Comparison of ENCODE assay signal across 1 cellular context in the genomic region with DNA sequence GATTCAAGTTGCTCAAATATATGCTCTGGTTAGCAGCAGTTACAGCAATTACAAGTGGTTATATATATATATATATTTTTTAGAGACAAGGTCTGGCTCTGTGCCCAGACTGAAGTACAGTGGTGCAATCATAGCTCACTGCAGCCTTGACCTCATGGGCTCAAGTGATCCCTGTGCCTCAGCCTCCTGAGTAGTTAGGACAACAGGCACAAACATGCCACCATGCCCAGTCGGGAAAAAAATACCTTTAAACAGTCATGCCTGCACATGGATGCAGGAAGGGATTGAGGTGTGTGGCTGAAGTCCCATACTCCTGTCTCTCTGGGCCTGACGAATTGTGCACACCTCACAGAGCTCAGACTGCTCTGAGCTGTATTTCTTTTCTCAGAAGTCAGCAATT.
TF ChIP-seq lines count a peak whose summit lies in the region.

No MANE protein-coding gene starts in this region.

TF ChIP-seq in GM23338, 12 proteins besides CTCF, POLR2A, EP300 and RAD21 (continued from another document):
- TF ChIP-seq, protein P1, sequence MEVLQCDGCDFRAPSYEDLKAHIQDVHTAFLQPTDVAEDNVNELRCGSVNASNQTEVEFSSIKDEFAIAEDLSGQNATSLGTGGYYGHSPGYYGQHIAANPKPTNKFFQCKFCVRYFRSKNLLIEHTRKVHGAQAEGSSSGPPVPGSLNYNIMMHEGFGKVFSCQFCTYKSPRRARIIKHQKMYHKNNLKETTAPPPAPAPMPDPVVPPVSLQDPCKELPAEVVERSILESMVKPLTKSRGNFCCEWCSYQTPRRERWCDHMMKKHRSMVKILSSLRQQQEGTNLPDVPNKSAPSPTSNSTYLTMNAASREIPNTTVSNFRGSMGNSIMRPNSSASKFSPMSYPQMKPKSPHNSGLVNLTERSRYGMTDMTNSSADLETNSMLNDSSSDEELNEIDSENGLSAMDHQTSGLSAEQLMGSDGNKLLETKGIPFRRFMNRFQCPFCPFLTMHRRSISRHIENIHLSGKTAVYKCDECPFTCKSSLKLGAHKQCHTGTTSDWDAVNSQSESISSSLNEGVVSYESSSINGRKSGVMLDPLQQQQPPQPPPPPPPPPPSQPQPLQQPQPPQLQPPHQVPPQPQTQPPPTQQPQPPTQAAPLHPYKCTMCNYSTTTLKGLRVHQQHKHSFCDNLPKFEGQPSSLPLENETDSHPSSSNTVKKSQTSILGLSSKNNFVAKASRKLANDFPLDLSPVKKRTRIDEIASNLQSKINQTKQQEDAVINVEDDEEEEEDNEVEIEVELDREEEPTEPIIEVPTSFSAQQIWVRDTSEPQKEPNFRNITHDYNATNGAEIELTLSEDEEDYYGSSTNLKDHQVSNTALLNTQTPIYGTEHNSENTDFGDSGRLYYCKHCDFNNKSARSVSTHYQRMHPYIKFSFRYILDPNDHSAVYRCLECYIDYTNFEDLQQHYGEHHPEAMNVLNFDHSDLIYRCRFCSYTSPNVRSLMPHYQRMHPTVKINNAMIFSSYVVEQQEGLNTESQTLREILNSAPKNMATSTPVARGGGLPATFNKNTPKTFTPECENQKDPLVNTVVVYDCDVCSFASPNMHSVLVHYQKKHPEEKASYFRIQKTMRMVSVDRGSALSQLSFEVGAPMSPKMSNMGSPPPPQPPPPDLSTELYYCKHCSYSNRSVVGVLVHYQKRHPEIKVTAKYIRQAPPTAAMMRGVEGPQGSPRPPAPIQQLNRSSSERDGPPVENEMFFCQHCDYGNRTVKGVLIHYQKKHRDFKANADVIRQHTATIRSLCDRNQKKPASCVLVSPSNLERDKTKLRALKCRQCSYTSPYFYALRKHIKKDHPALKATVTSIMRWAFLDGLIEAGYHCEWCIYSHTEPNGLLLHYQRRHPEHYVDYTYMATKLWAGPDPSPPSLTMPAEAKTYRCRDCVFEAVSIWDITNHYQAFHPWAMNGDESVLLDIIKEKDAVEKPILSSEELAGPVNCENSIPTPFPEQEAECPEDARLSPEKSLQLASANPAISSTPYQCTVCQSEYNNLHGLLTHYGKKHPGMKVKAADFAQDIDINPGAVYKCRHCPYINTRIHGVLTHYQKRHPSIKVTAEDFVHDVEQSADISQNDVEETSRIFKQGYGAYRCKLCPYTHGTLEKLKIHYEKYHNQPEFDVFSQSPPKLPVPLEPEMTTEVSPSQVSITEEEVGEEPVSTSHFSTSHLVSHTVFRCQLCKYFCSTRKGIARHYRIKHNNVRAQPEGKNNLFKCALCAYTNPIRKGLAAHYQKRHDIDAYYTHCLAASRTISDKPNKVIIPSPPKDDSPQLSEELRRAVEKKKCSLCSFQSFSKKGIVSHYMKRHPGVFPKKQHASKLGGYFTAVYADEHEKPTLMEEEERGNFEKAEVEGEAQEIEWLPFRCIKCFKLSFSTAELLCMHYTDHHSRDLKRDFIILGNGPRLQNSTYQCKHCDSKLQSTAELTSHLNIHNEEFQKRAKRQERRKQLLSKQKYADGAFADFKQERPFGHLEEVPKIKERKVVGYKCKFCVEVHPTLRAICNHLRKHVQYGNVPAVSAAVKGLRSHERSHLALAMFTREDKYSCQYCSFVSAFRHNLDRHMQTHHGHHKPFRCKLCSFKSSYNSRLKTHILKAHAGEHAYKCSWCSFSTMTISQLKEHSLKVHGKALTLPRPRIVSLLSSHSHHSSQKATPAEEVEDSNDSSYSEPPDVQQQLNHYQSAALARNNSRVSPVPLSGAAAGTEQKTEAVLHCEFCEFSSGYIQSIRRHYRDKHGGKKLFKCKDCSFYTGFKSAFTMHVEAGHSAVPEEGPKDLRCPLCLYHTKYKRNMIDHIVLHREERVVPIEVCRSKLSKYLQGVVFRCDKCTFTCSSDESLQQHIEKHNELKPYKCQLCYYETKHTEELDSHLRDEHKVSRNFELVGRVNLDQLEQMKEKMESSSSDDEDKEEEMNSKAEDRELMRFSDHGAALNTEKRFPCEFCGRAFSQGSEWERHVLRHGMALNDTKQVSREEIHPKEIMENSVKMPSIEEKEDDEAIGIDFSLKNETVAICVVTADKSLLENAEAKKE (CRISPR knock-in tag; IDR thresholded peaks at IDR 0.05), result no peak
- TF ChIP-seq ZNF114 (CRISPR knock-in tag; IDR thresholded peaks at IDR 0.05), result no peak
- no peak for TF ChIP-seq EZH2 (IDR thresholded peaks at IDR 0.05; ENCODE audit: low read depth, unreplicated experiment)
